ENCODE assay signal across 20 cellular contexts in the genomic region with DNA sequence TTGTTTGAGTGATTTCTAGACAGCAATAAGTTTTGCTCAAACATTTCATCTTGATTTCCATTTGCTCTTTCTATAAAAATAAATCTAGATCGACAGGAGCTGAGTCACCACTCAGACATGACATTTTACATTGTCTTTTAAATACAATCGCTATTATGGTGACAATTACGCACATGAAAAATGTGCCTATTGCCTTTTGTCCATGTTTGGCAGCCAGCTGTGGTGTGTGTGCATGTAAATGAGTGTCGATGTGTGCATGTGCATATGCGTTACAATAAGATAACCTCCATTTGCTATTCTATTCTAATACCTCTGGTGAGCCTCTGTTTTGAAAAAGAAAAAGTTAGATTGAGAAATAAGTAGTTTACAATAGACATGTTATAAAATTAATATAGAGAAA.
DNase-seq lines count a peak whose midpoint lies in the region; TF ChIP-seq lines count a peak whose summit lies in the region.
"Had no signal": no experiment of that assay in that cellular context is flagged by ENCODE, and none has a peak within 500 bp of the region (broad histone marks: within the 10 kb centered on the region; RNA-seq: fewer than 3 reads in every experiment).

No MANE protein-coding gene starts in this region.

- H3K79me2 ChIP-seq in neural cell (replicated peaks; ENCODE audit: insufficient read depth, low read length) = no peaks in the 10 kb centered on the region

- TF ChIP-seq CTCF in neural cell (IDR thresholded peaks at IDR 0.05; ENCODE audit: poor library complexity, severe bottlenecking) = no peak

- H3K4me3 ChIP-seq in HAP-1 (peak overlapping the region; percentile 6), neural cell (ENCODE audit: low read length) (peak overlapping the region; percentile 37)
- H3K4me3 ChIP-seq: A549; BLaER1 treated with 17β-estradiol and CSF1 and Interleukin-3, amounts not matched to agents 10 nM and 100 nM had no signal

- peak overlapping the region; percentile 34 for H3K9ac ChIP-seq in neural cell (ENCODE audit: low read length)
- H3K9ac ChIP-seq: BLaER1 treated with 17β-estradiol and CSF1 and Interleukin-3, amounts not matched to agents 10 nM and 100 nM had no signal

- in situ Hi-C loops in HAP-1 (cut with MboI; ENCODE audit: low sequenced_read_pairs) = no loop called here

- peaks cover 17% of the 10 kb centered on the region for H3K4me1 ChIP-seq in HAP-1
- H3K4me1 ChIP-seq: A549; BE2C; BLaER1 treated with 17β-estradiol and CSF1 and Interleukin-3, amounts not matched to agents 10 nM and 100 nM had no signal

- H3K27ac ChIP-seq in neural cell (ENCODE audit: low read length) = peak overlapping the region; percentile 63
- H3K27ac ChIP-seq: A549; BLaER1 treated with 17β-estradiol and CSF1 and Interleukin-3, amounts not matched to agents 10 nM and 100 nM had no signal

- peak overlapping the region; percentile 6 for H3K4me2 ChIP-seq in neural cell (ENCODE audit: low read length)
- H3K4me2 ChIP-seq: A549; BLaER1 treated with 17β-estradiol and CSF1 and Interleukin-3, amounts not matched to agents 10 nM and 100 nM had no signal

- H3K9me2 ChIP-seq in neural cell (ENCODE audit: insufficient read depth, low read length) = no peaks in the 10 kb centered on the region

- H3K9me3 ChIP-seq in HAP-1 = no peaks in the 10 kb centered on the region
- H3K9me3 ChIP-seq in neural cell (ENCODE audit: low read length) = no peaks in the 10 kb centered on the region
- H3K9me3 ChIP-seq: A549; BE2C; BLaER1 treated with 17β-estradiol and CSF1 and Interleukin-3, amounts not matched to agents 10 nM and 100 nM had no signal

- H3F3A ChIP-seq in neural cell (ENCODE audit: insufficient read depth, low read length, poor library complexity, severe bottlenecking) = peaks cover 13% of the 10 kb centered on the region

- peak; percentile 65 for TF ChIP-seq EP300 in neural cell (conservative IDR thresholded peaks at IDR 0.05; ENCODE audit: poor library complexity, severe bottlenecking)

- peak; percentile 60 for DNase-seq in NCI-H748 (lab: John Stamatoyannopoulos, UW; ENCODE audit: unreplicated experiment)
- no peak for DNase-seq in NCI-H748 treated with DMSO at 0.1 percent for 48 hours (lab: John Stamatoyannopoulos, UW)
- DNase-seq in HAP-1 (ENCODE audit: low spot score in 2 of 2) = peak; percentile 72 to 88
- DNase-seq in astrocyte of the hippocampus (ENCODE audit: low read depth, low spot score) = peak; percentile 13
- DNase-seq in NAMALWA (ENCODE audit: low spot score) = no peak
- no peak for DNase-seq in GOT3 (lab: John Stamatoyannopoulos, UW)
- no peak for DNase-seq in OCI-M2 (lab: John Stamatoyannopoulos, UW; ENCODE audit: unreplicated experiment)
- DNase-seq: 8988T; ACHN; AML-193; BE2C; CD4-positive, alpha-beta T cell; CD8-positive, alpha-beta memory T cell; DMS 273 treated with DMSO at 0.1 percent for 48 hours; DND-41; H7; HFFc6 had no signal

- no peaks in the 10 kb centered on the region for H4K20me1 ChIP-seq in neural cell (ENCODE audit: insufficient read depth)
- H4K20me1 ChIP-seq: BLaER1 treated with 17β-estradiol and CSF1 and Interleukin-3, amounts not matched to agents 10 nM and 100 nM had no signal

- H2AFZ ChIP-seq in neural cell (ENCODE audit: low read depth, low read length) = no peak overlapping the region

- H3K36me3 ChIP-seq in HAP-1 (replicated peaks) (no peaks in the 10 kb centered on the region), neural cell (ENCODE audit: insufficient read depth, low read length) (no peaks in the 10 kb centered on the region)
- H3K36me3 ChIP-seq: BE2C; BLaER1 treated with 17β-estradiol and CSF1 and Interleukin-3, amounts not matched to agents 10 nM and 100 nM had no signal

- TF ChIP-seq RAD21 in neural cell (conservative IDR thresholded peaks at IDR 0.05) = no peak

- H3K27me3 ChIP-seq in HAP-1 (ENCODE audit: low read depth) (no peaks in the 10 kb centered on the region), neural cell (ENCODE audit: insufficient read depth, low read depth, low read length) (no peaks in the 10 kb centered on the region)
- H3K27me3 ChIP-seq: BE2C; BLaER1 treated with 17β-estradiol and CSF1 and Interleukin-3, amounts not matched to agents 10 nM and 100 nM had no signal

TF ChIP-seq in neural cell, 6 proteins besides CTCF, POLR2A, EP300 and RAD21:
- TF ChIP-seq MXI1 (conservative IDR thresholded peaks at IDR 0.05; ENCODE audit: poor library complexity, severe bottlenecking) (no peak), SMC3 (conservative IDR thresholded peaks at IDR 0.05; ENCODE audit: poor library complexity) (no peak), POLR2AphosphoS5 (IDR thresholded peaks at IDR 0.05) (peak; percentile 58), TAF1 (IDR thresholded peaks at IDR 0.05; ENCODE audit: low read depth) (no peak), EZH2 (IDR thresholded peaks at IDR 0.05; ENCODE audit: borderline replicate concordance, insufficient read depth, low read length, poor library complexity, severe bottlenecking) (no peak)
- TF ChIP-seq, protein P1, sequence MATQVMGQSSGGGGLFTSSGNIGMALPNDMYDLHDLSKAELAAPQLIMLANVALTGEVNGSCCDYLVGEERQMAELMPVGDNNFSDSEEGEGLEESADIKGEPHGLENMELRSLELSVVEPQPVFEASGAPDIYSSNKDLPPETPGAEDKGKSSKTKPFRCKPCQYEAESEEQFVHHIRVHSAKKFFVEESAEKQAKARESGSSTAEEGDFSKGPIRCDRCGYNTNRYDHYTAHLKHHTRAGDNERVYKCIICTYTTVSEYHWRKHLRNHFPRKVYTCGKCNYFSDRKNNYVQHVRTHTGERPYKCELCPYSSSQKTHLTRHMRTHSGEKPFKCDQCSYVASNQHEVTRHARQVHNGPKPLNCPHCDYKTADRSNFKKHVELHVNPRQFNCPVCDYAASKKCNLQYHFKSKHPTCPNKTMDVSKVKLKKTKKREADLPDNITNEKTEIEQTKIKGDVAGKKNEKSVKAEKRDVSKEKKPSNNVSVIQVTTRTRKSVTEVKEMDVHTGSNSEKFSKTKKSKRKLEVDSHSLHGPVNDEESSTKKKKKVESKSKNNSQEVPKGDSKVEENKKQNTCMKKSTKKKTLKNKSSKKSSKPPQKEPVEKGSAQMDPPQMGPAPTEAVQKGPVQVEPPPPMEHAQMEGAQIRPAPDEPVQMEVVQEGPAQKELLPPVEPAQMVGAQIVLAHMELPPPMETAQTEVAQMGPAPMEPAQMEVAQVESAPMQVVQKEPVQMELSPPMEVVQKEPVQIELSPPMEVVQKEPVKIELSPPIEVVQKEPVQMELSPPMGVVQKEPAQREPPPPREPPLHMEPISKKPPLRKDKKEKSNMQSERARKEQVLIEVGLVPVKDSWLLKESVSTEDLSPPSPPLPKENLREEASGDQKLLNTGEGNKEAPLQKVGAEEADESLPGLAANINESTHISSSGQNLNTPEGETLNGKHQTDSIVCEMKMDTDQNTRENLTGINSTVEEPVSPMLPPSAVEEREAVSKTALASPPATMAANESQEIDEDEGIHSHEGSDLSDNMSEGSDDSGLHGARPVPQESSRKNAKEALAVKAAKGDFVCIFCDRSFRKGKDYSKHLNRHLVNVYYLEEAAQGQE (IDR thresholded peaks at IDR 0.05; ENCODE audit: borderline replicate concordance) = no peak
TF ChIP-seq in neural cell: peak in this region for 1.

Comparison
In these comparisons a context has a peak if more than half of its experiments do, and no peak if none do; other contexts are left out.
1. DNase-seq: peak in NCI-H748 (single experiment), HAP-1 (2 of 2) and astrocyte of the hippocampus (single experiment); none in NCI-H748 treated with DMSO at 0.1 percent for 48 hours (single experiment), NAMALWA (single experiment), GOT3 (single experiment) and OCI-M2 (single experiment).